Comparison of ENCODE assay signal across 10 cellular contexts in genomic region chr16:56667581-56668571, GRCh38. TPM values are rescaled to one million over a fixed set of nuclear protein-coding genes. Genes with fewer than 3 reads are reported as not detected.
A peak's percentile ranks its signal among the peaks of the same experiment; 100 is the strongest.
DNase-seq lines count a peak whose midpoint lies in the region; ATAC-seq, FAIRE-seq and TF ChIP-seq lines count a peak whose summit lies in the region.
"Had no signal": no experiment of that assay in that cellular context is flagged by ENCODE, and none has a peak within 500 bp of the region (broad histone marks: within the 10 kb centered on the region; RNA-seq: fewer than 3 reads in every experiment).

TSS of gene MT1G (minus strand) at chr16:56668065. CDS start at chr16:56667993, 72 bp downstream.

- H3K27ac ChIP-seq in endothelial cell of umbilical vein (ENCODE audit: insufficient read depth, low read depth, low read length) (no peak within 1 kb of the TSS), neural progenitor cell (no peak within 1 kb of the TSS)

- no peak for FAIRE-seq in endothelial cell of umbilical vein (lab: Jason Lieb, UNC)
- FAIRE-seq: TTC549 had no signal

- peaks cover 3% of the 10 kb centered on the region for H3K4me1 Mint-ChIP-seq in neural progenitor cell

- H3K9me3 ChIP-seq in endothelial cell of umbilical vein (replicated peaks; ENCODE audit: control insufficient read depth, insufficient read depth, low read length) (no peaks in the 10 kb centered on the region), neural progenitor cell (ENCODE audit: low read depth) (no peaks in the 10 kb centered on the region)

- H3K4me1 ChIP-seq in endothelial cell of umbilical vein (ENCODE audit: control insufficient read depth, extremely low read depth, insufficient read depth, low read length) (peaks cover 2% of the 10 kb centered on the region), neural progenitor cell (peaks cover 9% of the 10 kb centered on the region)

- H3K4me3 Mint-ChIP-seq in neural progenitor cell, result no peak within 1 kb of the TSS
- H3K4me3 Mint-ChIP-seq: naive B cell had no signal

- CTCF ChIA-PET in endothelial cell of umbilical vein (lab: Charles Lee), result interaction anchor here (1.0 kb wide), 1 partner anchor 34 kb away, joined by 5 read pairs; no protein-coding TSS in a partner anchor

- intact Hi-C loops in endothelial cell of umbilical vein (cut with micrococcal nuclease), result no loop called here

- peaks cover 2% of the 10 kb centered on the region for H3K9me3 Mint-ChIP-seq in neural progenitor cell
- H3K9me3 Mint-ChIP-seq: naive B cell had no signal

- TF ChIP-seq CTCF in endothelial cell of umbilical vein (IDR thresholded peaks at IDR 0.05; ENCODE audit: extremely low read depth in 1 of 2, insufficient read depth in 1 of 2, low read depth in 1 of 2, low read length in 2 of 2) (no peak), neural progenitor cell (IDR thresholded peaks at IDR 0.05) (no peak)

- no peaks in the 10 kb centered on the region for H3K36me3 ChIP-seq in endothelial cell of umbilical vein (ENCODE audit: control insufficient read depth in 2 of 2, extremely low read depth in 1 of 2, insufficient read depth in 2 of 2, low read length in 2 of 2)
- no peaks in the 10 kb centered on the region for H3K36me3 ChIP-seq in neural progenitor cell

- no peaks in the 10 kb centered on the region for H3K9me1 ChIP-seq in endothelial cell of umbilical vein (replicated peaks; ENCODE audit: control insufficient read depth, extremely low read depth, insufficient read depth, low read length)

- H3K36me3 Mint-ChIP-seq in neural progenitor cell, result no peaks in the 10 kb centered on the region

- H3K9ac ChIP-seq in endothelial cell of umbilical vein (replicated peaks; ENCODE audit: extremely low read depth, insufficient read depth, low read length) (no peak within 1 kb of the TSS), neural progenitor cell (no peak within 1 kb of the TSS)

- no peaks in the 10 kb centered on the region for H3K79me2 ChIP-seq in endothelial cell of umbilical vein (ENCODE audit: control insufficient read depth, insufficient read depth, low read length)
- H3K79me2 ChIP-seq in neural progenitor cell (ENCODE audit: low read depth), result no peaks in the 10 kb centered on the region

- H3F3A ChIP-seq in neural progenitor cell (ENCODE audit: low read depth), result no peaks in the 10 kb centered on the region

- peaks cover 82% of the 10 kb centered on the region for H3K27me3 Mint-ChIP-seq in neural progenitor cell (ENCODE audit: insufficient read depth, low read depth)

- H3K4me3 ChIP-seq in endothelial cell of umbilical vein (replicated peaks in 1 of 3; ENCODE audit: insufficient read depth in 1 of 3, low read depth in 1 of 3, low read length in 3 of 3), result no peak within 1 kb of the TSS
- no peak within 1 kb of the TSS for H3K4me3 ChIP-seq in neural progenitor cell

- dilution Hi-C loops in endothelial cell of umbilical vein (cut with MboI; ENCODE audit: extremely low pct_ligation_motif_present, low sequenced_read_pairs), result no loop called here

- ATAC-seq in HG02623 (IDR thresholded peaks at IDR 0.05; ENCODE audit: unreplicated experiment) (no peak), GM18873 (IDR thresholded peaks at IDR 0.05; ENCODE audit: low FRiP score, unreplicated experiment) (no peak), GM18861 (IDR thresholded peaks at IDR 0.05; ENCODE audit: unreplicated experiment) (no peak)

- no peak for TF ChIP-seq POLR2A in endothelial cell of umbilical vein (IDR thresholded peaks at IDR 0.05; ENCODE audit: low read depth, low read length)

- peak within 1 kb of the TSS; percentile 25 for H3K27ac Mint-ChIP-seq in neural progenitor cell
- H3K27ac Mint-ChIP-seq: naive B cell had no signal

- no peak within 1 kb of the TSS for H3K4me2 ChIP-seq in endothelial cell of umbilical vein (ENCODE audit: insufficient read depth, low read length)
- H3K4me2 ChIP-seq in neural progenitor cell, result peak within 1 kb of the TSS; percentile 39

- H3K27me3 ChIP-seq in endothelial cell of umbilical vein (ENCODE audit: control insufficient read depth in 2 of 2, insufficient read depth in 2 of 2, low read length in 2 of 2) (peaks cover 86 to 93% of the 10 kb centered on the region in 2 experiments), neural progenitor cell (peaks cover 100% of the 10 kb centered on the region)

- DNase-seq in DMS153 (lab: John Stamatoyannopoulos, UW) (peak; percentile 40), RPMI7951 (ENCODE audit: low read depth) (peak; percentile 52), endothelial cell of umbilical vein (ENCODE audit: low read depth, low spot score) (no peak), neural progenitor cell (ENCODE audit: low spot score) (no peak), occipital lobe (lab: John Stamatoyannopoulos, UW) (no peak)
- DNase-seq: naive B cell had no signal

- no TSS peak for BruUV-seq in endothelial cell of umbilical vein (replicated peaks; lab: Mats Ljungman, UMichigan)

- POLR2A ChIA-PET in endothelial cell of umbilical vein (lab: Charles Lee), result no interaction called here

- no peak within 1 kb of the TSS for H2AFZ ChIP-seq in endothelial cell of umbilical vein (ENCODE audit: low read depth, low read length)
- no peak within 1 kb of the TSS for H2AFZ ChIP-seq in neural progenitor cell (replicated peaks)

- H4K20me1 ChIP-seq in endothelial cell of umbilical vein (replicated peaks; ENCODE audit: control insufficient read depth, extremely low read depth, insufficient read depth, low read length) (no peaks in the 10 kb centered on the region), neural progenitor cell (ENCODE audit: low read depth) (peaks cover 32% of the 10 kb centered on the region)

TF ChIP-seq in endothelial cell of umbilical vein, 7 proteins besides CTCF, POLR2A, EP300 and RAD21:
- TF ChIP-seq GATA2 (IDR thresholded peaks at IDR 0.05; ENCODE audit: insufficient read depth, insufficient read length, low read depth, low read length) (no peak), MAX (IDR thresholded peaks at IDR 0.05; ENCODE audit: insufficient read depth, insufficient read length) (no peak), EZH2 (IDR thresholded peaks at IDR 0.05; ENCODE audit: borderline replicate concordance, low read depth, low read length, severe bottlenecking) (peak; percentile 68)

RNA-seq across cellular contexts. Expression of gene MT1G, which starts in this region (rescaled TPM):
- total RNA-seq in RPMI7951 (2014; rRNA removed; shearing (Covaris generic)), result 6.8 and 13.5 TPM in 2 replicates
- total RNA-seq in endothelial cell of umbilical vein, result not detected in 2 replicates
- polyA plus RNA-seq in endothelial cell of umbilical vein, result 0.53 TPM in 1 of 2 replicates, not detected in the other
- 0.59 and 2.2 TPM in 2 replicates for polyA plus RNA-seq in endothelial cell of umbilical vein (2011; cell fraction: cytosol; rRNA removed)
- not detected in 2 replicates for polyA plus RNA-seq in endothelial cell of umbilical vein (2011; cell fraction: nucleus; rRNA removed)
- 0.90 and 1.6 TPM in 2 replicates for polyA plus RNA-seq in endothelial cell of umbilical vein (2012)
- not detected in 2 replicates for polyA minus RNA-seq in endothelial cell of umbilical vein
- not detected for polyA minus RNA-seq in endothelial cell of umbilical vein (2011; cell fraction: cytosol; rRNA and poly(A)+ RNA removed)
- not detected in 2 replicates for polyA minus RNA-seq in endothelial cell of umbilical vein (2011; cell fraction: nucleus; rRNA and poly(A)+ RNA removed)
- total RNA-seq in neural progenitor cell (ENCODE audit: low replicate concordance), result 2.6 TPM in 1 of 2 replicates, not detected in the other
- total RNA-seq in occipital lobe, result not detected

Comparison
In these comparisons a context has a peak if more than half of its experiments do, and no peak if none do; other contexts are left out.
1. DNase-seq: peak in DMS153 (single experiment) and RPMI7951 (single experiment); none in endothelial cell of umbilical vein (single experiment), neural progenitor cell (single experiment) and occipital lobe (single experiment).